Comparison of ENCODE assay signal across 12 cellular contexts in the genomic region with DNA sequence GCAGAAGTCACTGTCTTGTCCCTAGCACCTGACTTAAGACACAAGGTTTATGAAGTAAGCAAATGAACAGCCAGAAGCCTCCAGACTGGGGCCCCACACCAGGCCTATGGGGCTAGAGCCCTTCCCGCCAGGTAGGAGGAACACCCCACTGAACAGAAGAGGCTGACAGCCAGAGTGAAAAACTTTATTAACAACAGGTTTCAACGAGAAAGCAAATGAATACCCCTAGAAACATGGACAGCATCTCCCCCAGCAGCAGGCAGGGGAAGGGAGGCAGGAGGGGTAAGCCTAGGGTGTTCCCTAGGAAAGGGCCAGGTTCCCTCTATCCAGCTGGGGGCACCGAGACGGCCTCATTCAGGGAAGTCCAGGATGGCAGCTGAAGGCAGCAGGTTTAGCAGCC. TPM values are rescaled to one million over a fixed set of nuclear protein-coding genes. Genes with fewer than 3 reads are reported as not detected.
DNase-seq lines count a peak whose midpoint lies in the region; ATAC-seq, FAIRE-seq and TF ChIP-seq lines count a peak whose summit lies in the region.
"Had no signal": no experiment of that assay in that cellular context is flagged by ENCODE, and none has a peak within 500 bp of the region (broad histone marks: within the 10 kb centered on the region; RNA-seq: fewer than 3 reads in every experiment).

No MANE protein-coding gene starts in this region.

- POLR2A ChIA-PET in GM12878 (lab: Charles Lee): interaction anchor here (1.8 kb wide), 1 partner anchor 55 kb away, joined by 4 read pairs; no protein-coding TSS in a partner anchor

- in situ Hi-C loops in GM12878 (cut with MboI): no loop called here

- no peak overlapping the region for H3K9ac ChIP-seq in GM12878 (ENCODE audit: control insufficient read depth, insufficient read depth, low read length)

- peaks cover 22% of the 10 kb centered on the region for H3K79me2 ChIP-seq in ACC112 (ENCODE audit: control insufficient read depth, insufficient read depth, low read length, unreplicated experiment)
- H3K79me2 ChIP-seq in GM12878 (ENCODE audit: control insufficient read depth, insufficient read depth, low read length): peaks cover 52% of the 10 kb centered on the region

- CTCF ChIA-PET in GM12878 (lab: Yijun Ruan, JAX): interaction anchor here (2.0 to 2.3 kb wide), 2 partner anchors 57 to 104 kb away, joined by 5 to 11 read pairs; a partner anchor contains a TSS

- no peak for TF ChIP-seq EP300 in GM12878 (IDR thresholded peaks at IDR 0.05; ENCODE audit: borderline replicate concordance in 1 of 2, control insufficient read depth in 1 of 2, low read depth in 2 of 2, low read length in 2 of 2)

- no TSS peak for BruUV-seq in GM12878 (replicated peaks; lab: Mats Ljungman, UMichigan)

- H3K36me3 ChIP-seq in ACC112 (ENCODE audit: insufficient read depth, low read length): no peaks in the 10 kb centered on the region
- peaks cover 16 to 19% of the 10 kb centered on the region in 2 experiments for H3K36me3 ChIP-seq in GM12878 (ENCODE audit: control insufficient read depth in 2 of 2, insufficient read depth in 2 of 2, low read length in 1 of 2)
- H3K36me3 ChIP-seq in muscle layer of duodenum (ENCODE audit: control insufficient read depth in 1 of 2, insufficient read depth in 2 of 2, low read length in 2 of 2): peaks cover 10 to 27% of the 10 kb centered on the region in 2 donors

- intact Hi-C loops in GM12878 (cut with micrococcal nuclease; ENCODE audit: unreplicated experiment): no loop called here

- H3K9me3 ChIP-seq in GM12878 (replicated peaks; ENCODE audit: control insufficient read depth, insufficient read depth, low read length) (no peaks in the 10 kb centered on the region), muscle layer of duodenum (ENCODE audit: control insufficient read depth in 1 of 2, low read length in 2 of 2) (no peaks in the 10 kb centered on the region)
- H3K9me3 ChIP-seq: vagina had no signal

- ATAC-seq in GM12878: no peak
- no peak for ATAC-seq in GM19467 (IDR thresholded peaks at IDR 0.05; ENCODE audit: unreplicated experiment)
- ATAC-seq in HG02852 (IDR thresholded peaks at IDR 0.05; ENCODE audit: unreplicated experiment): no peak

- RAD21 ChIA-PET in GM12878 (lab: Charles Lee; ENCODE audit: unreplicated experiment): no interaction called here

- TF ChIP-seq POLR2A in GM12878 (IDR thresholded peaks at IDR 0.05; ENCODE audit: low read depth, low read length): no peak

- FAIRE-seq in GM12878 (lab: Jason Lieb, UNC): no peak
- FAIRE-seq: islet of Langerhans had no signal

- DNase-seq in HFF-Myc (ENCODE audit: extremely low read depth, low read depth): no peak
- DNase-seq in GM12878 (ENCODE audit: low read depth, low spot score): no peak
- no peak for DNase-seq in HPDE6-E6E7 (ENCODE audit: extremely low spot score)
- no peak for DNase-seq in NOMO-1 (lab: John Stamatoyannopoulos, UW; ENCODE audit: unreplicated experiment in 2 of 2)
- DNase-seq: NCI-H2107 had no signal

- H3K4me2 ChIP-seq in GM12878 (ENCODE audit: control insufficient read depth, insufficient read depth): peak overlapping the region; percentile 60; the same call in 1 of the 2 replicates

- SMC1A ChIA-PET in GM12878 (lab: Charles Lee; ENCODE audit: uncharacterized antibody, unreplicated experiment): no interaction called here

- no peak for TF ChIP-seq CTCF in HFF-Myc (IDR thresholded peaks at IDR 0.05; ENCODE audit: low read depth, low read length, missing control alignments)
- TF ChIP-seq CTCF in GM12878 (IDR thresholded peaks at IDR 0.05 in 2 of 3, conservative IDR thresholded peaks at IDR 0.05 in 1 of 3; ENCODE audit: control insufficient read depth in 2 of 3, extremely low read depth in 1 of 3, insufficient read depth in 1 of 3, low read depth in 3 of 3, low read length in 3 of 3): no peak

- no peak for TF ChIP-seq RAD21 in GM12878 (IDR thresholded peaks at IDR 0.05; ENCODE audit: insufficient read depth, low read depth, low read length)

- H3K4me1 ChIP-seq in ACC112 (ENCODE audit: control insufficient read depth, insufficient read depth, low read length, unreplicated experiment) (peaks cover 22% of the 10 kb centered on the region), GM12878 (ENCODE audit: control insufficient read depth, insufficient read depth, low read length) (peaks cover 30% of the 10 kb centered on the region), muscle layer of duodenum (ENCODE audit: control insufficient read depth in 1 of 2, insufficient read depth in 2 of 2, low read length in 2 of 2) (peaks cover 19 to 46% of the 10 kb centered on the region in 2 donors)

- H3K4me3 ChIP-seq in ACC112 (ENCODE audit: low read depth, low read length) (peak overlapping the region; percentile 94; the same call in 1 of the 2 replicates), HFF-Myc (replicated peaks; ENCODE audit: low read depth, low read length) (peak overlapping the region; percentile 94), GM12878 (peak overlapping the region; percentile 92; the same call in 1 of the 2 replicates), muscle layer of duodenum (ENCODE audit: low read depth in 1 of 2, low read length in 2 of 2) (peak overlapping the region; percentile 97 to 100)

- 82% methylated on average over 4 of the region's 4 CpGs for WGBS in GM12878 (ENCODE audit: insufficient coverage, insufficient replicate concordance, low lambda C conversion rate, missing lambda C conversion rate)

- no peak overlapping the region for H2AFZ ChIP-seq in ACC112 (ENCODE audit: low read length, unreplicated experiment)
- no peak overlapping the region for H2AFZ ChIP-seq in GM12878 (ENCODE audit: control insufficient read depth, low read depth, low read length)

- no peak overlapping the region for H3K27ac ChIP-seq in ACC112 (ENCODE audit: low read depth, low read length)
- no peak overlapping the region for H3K27ac ChIP-seq in GM12878 (ENCODE audit: control insufficient read depth, insufficient read depth)
- no peak overlapping the region for H3K27ac ChIP-seq in muscle layer of duodenum (ENCODE audit: low read length)

- H3K27me3 ChIP-seq in ACC112 (ENCODE audit: insufficient read depth, low read length) (no peaks in the 10 kb centered on the region), GM12878 (replicated peaks in 1 of 2; ENCODE audit: control insufficient read depth in 2 of 2, insufficient read depth in 2 of 2, low read length in 1 of 2) (no peaks in the 10 kb centered on the region), muscle layer of duodenum (ENCODE audit: low read depth, low read length) (no peaks in the 10 kb centered on the region)
- H3K27me3 ChIP-seq: vagina had no signal

- H4K20me1 ChIP-seq in GM12878 (ENCODE audit: control insufficient read depth, insufficient read depth): no peaks in the 10 kb centered on the region

RNA-seq across cellular contexts. Expression of a gene that starts 1.3 kb away (rescaled TPM):
- total RNA-seq in GM12878 (2013; cell fraction: nucleolus; rRNA removed): 7.7 and 7.8 TPM in 2 replicates
- total RNA-seq in GM12878 (2014; rRNA removed): 12.2 and 14.0 TPM in 2 replicates
- 6.7 and 9.1 TPM in 2 replicates for total RNA-seq in GM12878 (2014; rRNA removed; fragmentation: Illumina TruSeq; extraction: Trizol)
- total RNA-seq in GM12878 (2021): 16.0 TPM in 2 replicates
- polyA plus RNA-seq in GM12878 (2011; ENCODE audit: low read depth): 4.2 TPM
- polyA plus RNA-seq in GM12878 (2011; rRNA removed): 5.4 and 7.6 TPM in 2 replicates
- 14.3 and 18.0 TPM in 2 replicates for polyA plus RNA-seq in GM12878 (2011; cell fraction: cytosol; rRNA removed)
- polyA plus RNA-seq in GM12878 (2011; cell fraction: nucleus; rRNA removed): 13.0 and 16.6 TPM in 2 replicates
- polyA plus RNA-seq in GM12878 (2012): 10.8 and 11.9 TPM in 2 replicates
- 2.2 and 4.5 TPM in 2 replicates for polyA plus RNA-seq in GM12878 (2014; fragmentation: Illumina TruSeq; extraction: Trizol)
- polyA plus RNA-seq in GM12878 (2014; fragmentation: Nextera tagmentation; extraction: Ambion mirVana): 1 to 10 TPM in 1 of 2 experiments, under 1 TPM in 1; 0.58 to 2.3 TPM
- 12.6 and 16.5 TPM in 2 replicates for polyA plus RNA-seq in GM12878 (2014; rRNA removed)
- polyA plus RNA-seq in GM12878 (2016; fragmentation: Nextera tagmentation; extraction: Ambion mirVana): 10 to 100 TPM; 15.0 to 17.7 TPM
- 6.4 and 14.4 TPM in 2 replicates for polyA minus RNA-seq in GM12878 (2011; rRNA and poly(A)+ RNA removed)
- polyA minus RNA-seq in GM12878 (2011; cell fraction: cytosol; rRNA and poly(A)+ RNA removed): 4.8 TPM in 2 replicates
- 7.0 and 9.9 TPM in 2 replicates for polyA minus RNA-seq in GM12878 (2011; cell fraction: nucleus; rRNA and poly(A)+ RNA removed)

RNA-seq across cellular contexts. Expression of a gene that starts 1.4 kb away (rescaled TPM):
- total RNA-seq in GM12878 (2013; cell fraction: nucleolus; rRNA removed): 162 and 181 TPM in 2 replicates
- 132 and 149 TPM in 2 replicates for total RNA-seq in GM12878 (2014; rRNA removed)
- total RNA-seq in GM12878 (2014; rRNA removed; fragmentation: Illumina TruSeq; extraction: Trizol): 58.4 and 63.5 TPM in 2 replicates
- 209 and 224 TPM in 2 replicates for total RNA-seq in GM12878 (2021)
- polyA plus RNA-seq in GM12878 (2011; ENCODE audit: low read depth): 89.4 TPM
- 18.2 and 48.7 TPM in 2 replicates for polyA plus RNA-seq in GM12878 (2011; rRNA removed)
- 68.0 and 71.7 TPM in 2 replicates for polyA plus RNA-seq in GM12878 (2011; cell fraction: cytosol; rRNA removed)
- 211 and 224 TPM in 2 replicates for polyA plus RNA-seq in GM12878 (2011; cell fraction: nucleus; rRNA removed)
- polyA plus RNA-seq in GM12878 (2012): 170 and 173 TPM in 2 replicates
- 29.5 and 60.4 TPM in 2 replicates for polyA plus RNA-seq in GM12878 (2014; fragmentation: Illumina TruSeq; extraction: Trizol)
- polyA plus RNA-seq in GM12878 (2014; fragmentation: Nextera tagmentation; extraction: Ambion mirVana): 10 to 100 TPM in 1 of 2 experiments, 1 to 10 TPM in 1; 7.6 to 33.6 TPM
- 99.2 and 104 TPM in 2 replicates for polyA plus RNA-seq in GM12878 (2014; rRNA removed)
- 100 to 1,000 TPM; 118 to 133 TPM for polyA plus RNA-seq in GM12878 (2016; fragmentation: Nextera tagmentation; extraction: Ambion mirVana)
- 42.5 and 75.7 TPM in 2 replicates for polyA minus RNA-seq in GM12878 (2011; rRNA and poly(A)+ RNA removed)
- polyA minus RNA-seq in GM12878 (2011; cell fraction: cytosol; rRNA and poly(A)+ RNA removed): 38.0 and 58.0 TPM in 2 replicates
- 61.4 and 110 TPM in 2 replicates for polyA minus RNA-seq in GM12878 (2011; cell fraction: nucleus; rRNA and poly(A)+ RNA removed)

RNA-seq across cellular contexts. Expression of a gene that starts 13.8 kb away (rescaled TPM):
- total RNA-seq in GM12878 (2013; cell fraction: nucleolus; rRNA removed): 133 and 159 TPM in 2 replicates
- 89.6 and 94.9 TPM in 2 replicates for total RNA-seq in GM12878 (2014; rRNA removed)
- total RNA-seq in GM12878 (2014; rRNA removed; fragmentation: Illumina TruSeq; extraction: Trizol): 56.6 and 58.8 TPM in 2 replicates
- 87.2 and 90.4 TPM in 2 replicates for total RNA-seq in GM12878 (2021)
- polyA plus RNA-seq in GM12878 (2011; ENCODE audit: low read depth): 61.2 TPM
- polyA plus RNA-seq in GM12878 (2011; rRNA removed): 74.4 and 104 TPM in 2 replicates
- polyA plus RNA-seq in GM12878 (2011; cell fraction: cytosol; rRNA removed): 116 and 136 TPM in 2 replicates
- polyA plus RNA-seq in GM12878 (2011; cell fraction: nucleus; rRNA removed): 269 and 288 TPM in 2 replicates
- polyA plus RNA-seq in GM12878 (2012): 105 TPM in 2 replicates
- 57.8 and 64.6 TPM in 2 replicates for polyA plus RNA-seq in GM12878 (2014; fragmentation: Illumina TruSeq; extraction: Trizol)
- polyA plus RNA-seq in GM12878 (2014; fragmentation: Nextera tagmentation; extraction: Ambion mirVana): 10 to 100 TPM; 36.4 to 76.0 TPM
- 95.2 and 102 TPM in 2 replicates for polyA plus RNA-seq in GM12878 (2014; rRNA removed)
- polyA plus RNA-seq in GM12878 (2016; fragmentation: Nextera tagmentation; extraction: Ambion mirVana): 10 to 100 TPM; 81.8 to 84.9 TPM
- 84.7 and 102 TPM in 2 replicates for polyA minus RNA-seq in GM12878 (2011; rRNA and poly(A)+ RNA removed)
- 35.1 and 45.0 TPM in 2 replicates for polyA minus RNA-seq in GM12878 (2011; cell fraction: cytosol; rRNA and poly(A)+ RNA removed)
- polyA minus RNA-seq in GM12878 (2011; cell fraction: nucleus; rRNA and poly(A)+ RNA removed): 49.7 and 75.8 TPM in 2 replicates

RNA-seq across cellular contexts. Expression of a gene that starts 19.9 kb away (rescaled TPM):
- not detected in 2 replicates for total RNA-seq in GM12878 (2013; cell fraction: nucleolus; rRNA removed)
- total RNA-seq in GM12878 (2014; rRNA removed): not detected in 2 replicates
- not detected in 2 replicates for total RNA-seq in GM12878 (2014; rRNA removed; fragmentation: Illumina TruSeq; extraction: Trizol)
- not detected in 2 replicates for total RNA-seq in GM12878 (2021)
- polyA plus RNA-seq in GM12878 (2011; ENCODE audit: low read depth): not detected
- polyA plus RNA-seq in GM12878 (2011; rRNA removed): not detected in 2 replicates
- not detected in 2 replicates for polyA plus RNA-seq in GM12878 (2011; cell fraction: cytosol; rRNA removed)
- polyA plus RNA-seq in GM12878 (2011; cell fraction: nucleus; rRNA removed): not detected in 2 replicates
- 0.42 TPM in 1 of 2 replicates, not detected in the other for polyA plus RNA-seq in GM12878 (2012)
- not detected in 2 replicates for polyA plus RNA-seq in GM12878 (2014; fragmentation: Illumina TruSeq; extraction: Trizol)
- not detected for polyA plus RNA-seq in GM12878 (2014; fragmentation: Nextera tagmentation; extraction: Ambion mirVana)
- not detected in 2 replicates for polyA plus RNA-seq in GM12878 (2014; rRNA removed)
- not detected for polyA plus RNA-seq in GM12878 (2016; fragmentation: Nextera tagmentation; extraction: Ambion mirVana)
- not detected in 2 replicates for polyA minus RNA-seq in GM12878 (2011; rRNA and poly(A)+ RNA removed)
- not detected in 2 replicates for polyA minus RNA-seq in GM12878 (2011; cell fraction: cytosol; rRNA and poly(A)+ RNA removed)
- not detected in 2 replicates for polyA minus RNA-seq in GM12878 (2011; cell fraction: nucleus; rRNA and poly(A)+ RNA removed)
- total RNA-seq: T-helper 2 cell treated with Interferon-gamma antibody and Interleukin-4, amounts not matched to agents 100 ng/mL and 5 ng/mL, for 36 hours; vagina had no signal

RNA-seq across cellular contexts. Expression of a gene that starts 28.5 kb away (rescaled TPM):
- total RNA-seq in GM12878 (2013; cell fraction: nucleolus; rRNA removed): 5.6 and 6.0 TPM in 2 replicates
- total RNA-seq in GM12878 (2014; rRNA removed) (11.8 and 14.8 TPM in 2 replicates), GM12878 (2014; rRNA removed; fragmentation: Illumina TruSeq; extraction: Trizol) (3.7 and 4.0 TPM in 2 replicates), GM12878 (2021) (10.4 and 12.8 TPM in 2 replicates)
- 1.5 TPM for polyA plus RNA-seq in GM12878 (2011; ENCODE audit: low read depth)
- polyA plus RNA-seq in GM12878 (2011; rRNA removed) (1.8 and 4.3 TPM in 2 replicates), GM12878 (2014; fragmentation: Illumina TruSeq; extraction: Trizol) (0.16 and 1.5 TPM in 2 replicates), GM12878 (2014; fragmentation: Nextera tagmentation; extraction: Ambion mirVana) (1 to 10 TPM in 1 of 2 experiments, under 1 TPM in 1; 0.21 to 1.1 TPM), GM12878 (2014; rRNA removed) (13.7 and 14.4 TPM in 2 replicates), GM12878 (2016; fragmentation: Nextera tagmentation; extraction: Ambion mirVana) (10 to 100 TPM; 13.3 to 13.7 TPM)
- 9.8 and 16.0 TPM in 2 replicates for polyA plus RNA-seq in GM12878 (2011; cell fraction: cytosol; rRNA removed)
- polyA plus RNA-seq in GM12878 (2011; cell fraction: nucleus; rRNA removed): 19.8 and 24.5 TPM in 2 replicates
- polyA plus RNA-seq in GM12878 (2012): 4.7 and 4.9 TPM in 2 replicates
- 3.2 and 7.6 TPM in 2 replicates for polyA minus RNA-seq in GM12878 (2011; rRNA and poly(A)+ RNA removed)
- 3.1 and 4.8 TPM in 2 replicates for polyA minus RNA-seq in GM12878 (2011; cell fraction: cytosol; rRNA and poly(A)+ RNA removed)
- 3.4 and 6.9 TPM in 2 replicates for polyA minus RNA-seq in GM12878 (2011; cell fraction: nucleus; rRNA and poly(A)+ RNA removed)
